Comparison of ENCODE assay signal across 28 cellular contexts in genomic region chr3:15575446-15575845, GRCh38.
"Had no signal": no experiment of that assay in that cellular context is flagged by ENCODE, and none has a peak within 500 bp of the region (broad histone marks: within the 10 kb centered on the region; RNA-seq: fewer than 3 reads in every experiment).

No MANE protein-coding gene starts in this region.

- H3K27me3 ChIP-seq: neutrophil, pancreas, right lobe of liver, sigmoid colon, spleen, suprapubic skin, testis, tibial nerve, upper lobe of left lung, vagina had no signal

- H3K27ac ChIP-seq: neutrophil, pancreas, prostate gland, right lobe of liver, sigmoid colon, spleen, suprapubic skin, testis, tibial nerve, upper lobe of left lung, vagina had no signal

- DNase-seq: naive thymus-derived CD8-positive, alpha-beta T cell; nephron progenitor cell; nucleus accumbens; pancreas; right cardiac atrium; right lobe of liver; sigmoid colon; small intestine; spleen; stimulated activated CD4-positive, alpha-beta T cell treated with anti-CD3 and anti-CD28 coated beads, Interleukin-12 subunit alpha, Interleukin-12 subunit beta, amount 100 ng/mL, for 4 hours; stimulated activated CD4-positive, alpha-beta T cell treated with anti-CD3 and anti-CD28 coated beads, Interleukin-1b, Interleukin-23, amount 100 ng/mL, for 48 hours; stimulated activated CD4-positive, alpha-beta T cell treated with anti-CD3 and anti-CD28 coated beads, Interleukin-4, amount 100 ng/mL, for 1 hour; stimulated activated CD4-positive, alpha-beta T cell treated with anti-CD3 and anti-CD28 coated beads, Interleukin-4, amount 100 ng/mL, for 4 hours; stimulated activated CD8-positive, alpha-beta memory T cell treated with anti-CD3 and anti-CD28 coated beads, Interleukin-4, amount 100 ng/mL, for 48 hours; stimulated activated naive CD4-positive, alpha-beta T cell; stimulated activated naive CD8-positive, alpha-beta T cell treated with anti-CD3 and anti-CD28 coated beads, Interleukin-15, amount 100 ng/mL, for 72 hours; stimulated activated naive CD8-positive, alpha-beta T cell treated with anti-CD3 and anti-CD28 coated beads, Interleukin-15, Interleukin-2, amounts not matched to agents 100 U/mL and 50 U/mL, for 24 hours; substantia nigra; testis; trophoblast cell; upper lobe of left lung had no signal

- H3K4me3 ChIP-seq: pancreas, prostate gland, right lobe of liver, sigmoid colon, spleen, suprapubic skin, testis, tibial nerve, upper lobe of left lung, vagina had no signal

- H3K9me3 ChIP-seq: neutrophil, pancreas, prostate gland, right lobe of liver, sigmoid colon, spleen, suprapubic skin, testis, tibial nerve, upper lobe of left lung, vagina had no signal

- H3K36me3 ChIP-seq: prostate gland had no signal

- H3K4me1 ChIP-seq: prostate gland, sigmoid colon, vagina had no signal

- ATAC-seq: naive thymus-derived CD8-positive, alpha-beta T cell; natural killer cell treated with Interleukin-12 subunit alpha and Interleukin-12 subunit beta and Interleukin-15 and Interleukin-18, amount 100 ng/mL, for 72 hours; pancreas; right cardiac atrium; right lobe of liver; stimulated activated memory B cell treated with anti-CD40 and anti-IgM and Interleukin-4, amounts not matched to agents 10 μg/mL and 1 μg/mL and 100 μg/mL, for 72 hours; stimulated activated naive CD8-positive, alpha-beta T cell treated with anti-CD3 and anti-CD28 coated beads, Interleukin-15, amount 100 ng/mL, for 72 hours; stimulated activated naive CD8-positive, alpha-beta T cell treated with anti-CD3 and anti-CD28 coated beads, Interleukin-15, Interleukin-2, amounts not matched to agents 100 U/mL and 50 U/mL, for 24 hours had no signal
